ENCODE assay signal across 18 cellular contexts in genomic region chr7:149729983-149730801, GRCh38. TPM values are rescaled to one million over a fixed set of nuclear protein-coding genes. Genes with fewer than 3 reads are reported as not detected.
DNase-seq lines count a peak whose midpoint lies in the region; ATAC-seq, FAIRE-seq and TF ChIP-seq lines count a peak whose summit lies in the region.
"Had no signal": no experiment of that assay in that cellular context is flagged by ENCODE, and none has a peak within 500 bp of the region (broad histone marks: within the 10 kb centered on the region; RNA-seq: fewer than 3 reads in every experiment).

No MANE protein-coding gene starts in this region.

- peak; percentile 84 for ATAC-seq in left ventricle myocardium superior
- ATAC-seq: esophagus mucosa, pancreas had no signal

- TF ChIP-seq EP300 in stomach (IDR thresholded peaks at IDR 0.05), result no peak

- H2AFZ ChIP-seq in osteoblast (ENCODE audit: low read length), result no peak overlapping the region

- H3K4me1 ChIP-seq in osteoblast (ENCODE audit: insufficient read depth, low read length), result no peaks in the 10 kb centered on the region
- H3K4me1 ChIP-seq in stomach, result peaks cover 0 to 45% (median 25%) of the 10 kb centered on the region in 4 donors
- H3K4me1 ChIP-seq: pancreas had no signal

- H4K20me1 ChIP-seq in osteoblast (ENCODE audit: insufficient read depth, low read length), result no peaks in the 10 kb centered on the region

- H3K4me2 ChIP-seq in osteoblast (ENCODE audit: insufficient read depth, low read length), result no peak overlapping the region

- no peak overlapping the region for H3K27ac ChIP-seq in osteoblast (ENCODE audit: low read depth, low read length)
- H3K27ac ChIP-seq in stomach, result peak overlapping the region in 2 of 5 donors; percentile 2 to 71
- H3K27ac ChIP-seq: pancreas had no signal

- TF ChIP-seq POLR2A in stomach (IDR thresholded peaks at IDR 0.05), result no peak

- peak; percentile 14 for TF ChIP-seq CTCF in D721Med (IDR thresholded peaks at IDR 0.05; ENCODE audit: insufficient read depth, missing control alignments)
- no peak for TF ChIP-seq CTCF in osteoblast (IDR thresholded peaks at IDR 0.05; ENCODE audit: extremely low read depth, low read depth, low read length)
- no peak for TF ChIP-seq CTCF in stomach (IDR thresholded peaks at IDR 0.05)

- FAIRE-seq in D721Med (lab: Jason Lieb, UNC), result no peak
- FAIRE-seq: astrocyte, pancreas, urothelium cell line had no signal

- H3K27me3 ChIP-seq in osteoblast (ENCODE audit: insufficient read depth, low read length), result no peaks in the 10 kb centered on the region
- no peaks in the 10 kb centered on the region for H3K27me3 ChIP-seq in stomach
- H3K27me3 ChIP-seq: pancreas had no signal

- WGBS in stomach, 5 donors, result 88 to 93% (median 91%) methylated on average over 26 to 28 of the region's 28 CpGs

- no peaks in the 10 kb centered on the region for H3K79me2 ChIP-seq in osteoblast (ENCODE audit: insufficient read depth, low read length)

- intact Hi-C loops in left ventricle myocardium superior (cut with micrococcal nuclease), result no loop called here
- intact Hi-C loops in posterior vena cava (cut with DNase I), result no loop called here
- intact Hi-C loops in stomach (cut with DNase I; ENCODE audit: low total_unique reads), result no loop called here

- DNase-seq in D721Med (ENCODE audit: insufficient read length, low spot score) (no peak), anterior cingulate cortex (lab: John Stamatoyannopoulos, UW) (peak in 44 of 58 donors; percentile 15 to 84 (median 60)), left ventricle myocardium superior (peak; percentile 86), posterior vena cava (ENCODE audit: low spot score) (peak; percentile 73), osteoblast (ENCODE audit: insufficient read length, low spot score, missing footprints) (no peak), stomach (no peak), T-helper 1 cell (no peak)
- DNase-seq in effector CD8-positive, alpha-beta T cell (lab: John Stamatoyannopoulos, UW), result no peak
- DNase-seq: activated gamma-delta T cell treated with Interleukin-2 at 50 U/mL for 16 hours; dermis blood vessel endothelial cell; Karpas-422; NCI-H1105 treated with DMSO at 0.1 percent for 48 hours; stimulated activated naive CD4-positive, alpha-beta T cell treated with Interleukin-2 at 50 U/mL for 16 hours had no signal

- no peaks in the 10 kb centered on the region for H3K9me3 ChIP-seq in osteoblast (ENCODE audit: low read depth, low read length)
- H3K9me3 ChIP-seq in stomach, result no peaks in the 10 kb centered on the region
- H3K9me3 ChIP-seq: pancreas had no signal

- H3K4me3 ChIP-seq in osteoblast (ENCODE audit: insufficient read depth, low read length), result no peak overlapping the region
- H3K4me3 ChIP-seq in stomach, result no peak overlapping the region
- H3K4me3 ChIP-seq: pancreas had no signal

- H3K36me3 ChIP-seq in osteoblast (ENCODE audit: insufficient read depth, low read length) (peaks cover 3% of the 10 kb centered on the region), stomach (peaks cover 29 to 95% (median 90%) of the 10 kb centered on the region in 4 donors)

RNA-seq across cellular contexts. Expression of gene ZNF467, which starts 43.2 kb away (rescaled TPM):
- total RNA-seq in left ventricle myocardium superior (7.8 TPM), posterior vena cava (10 to 100 TPM; 10.9 to 12.0 TPM), osteoblast (not detected in 2 replicates), stomach (10 to 100 TPM in 2 of 5 donors, 1 to 10 TPM in 2, not detected in 1; 3.1 to 14.2 (median 9.9) TPM)
- 10 to 100 TPM in 2 of 3 donors, 1 to 10 TPM in 1; 9.4 to 16.4 (median 12.2) TPM for polyA plus RNA-seq in stomach
- total RNA-seq: T-helper 1 cell treated with Interleukin-12 subunit alpha and Interleukin-12 subunit beta and Interleukin-4 antibody, amounts not matched to agents 30 ng/mL and 1 ng/mL, for 36 hours had no signal

Comparison
In these comparisons a context has a peak if more than half of its experiments do, and no peak if none do; other contexts are left out.
1. DNase-seq: peak in anterior cingulate cortex (44 of 58), left ventricle myocardium superior (single experiment) and posterior vena cava (single experiment); none in D721Med (single experiment), osteoblast (single experiment), effector CD8-positive, alpha-beta T cell (single experiment), stomach (single experiment) and T-helper 1 cell (0 of 5).